Comparison of ENCODE assay signal across 26 cellular contexts in the genomic region with DNA sequence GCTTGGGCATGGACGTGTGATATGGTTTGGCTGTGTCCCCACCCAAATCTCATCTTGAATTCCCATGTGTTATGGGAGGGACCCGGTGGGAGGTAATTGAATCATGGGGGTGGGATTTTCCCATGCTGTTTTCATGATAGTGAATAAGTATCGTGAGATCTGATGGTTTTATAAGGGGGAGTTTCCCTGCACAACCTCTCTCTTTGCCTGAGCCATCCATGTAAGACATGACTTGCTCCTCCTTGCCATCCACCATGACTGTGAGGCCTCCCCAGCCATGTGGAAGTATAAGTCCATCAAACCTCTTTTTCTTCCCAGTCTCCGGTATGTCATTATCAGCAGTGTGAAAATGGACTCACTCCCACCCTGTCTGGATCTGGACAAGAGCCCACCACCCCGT.
"Had no signal": no experiment of that assay in that cellular context is flagged by ENCODE, and none has a peak within 500 bp of the region (broad histone marks: within the 10 kb centered on the region; RNA-seq: fewer than 3 reads in every experiment).

No MANE protein-coding gene starts in this region.

- ATAC-seq: left ventricle myocardium superior; lower lobe of right lung; natural killer cell; pancreas; sciatic nerve; stimulated activated effector memory CD8-positive, alpha-beta T cell treated with anti-CD3 and anti-CD28 coated beads, Interleukin-12 subunit alpha, Interleukin-12 subunit beta, amount 100 ng/mL, for 72 hours had no signal

- H3K27me3 ChIP-seq: thyroid gland, vagina had no signal

- H3K27ac Mint-ChIP-seq: dendritic cell treated with granulocyte-macrophage colony-stimulating factor and Interleukin-4, amounts not matched to agents 40 ng/mL and 50 ng/mL, for 4 days; immature natural killer cell; natural killer cell; stimulated activated effector memory CD8-positive, alpha-beta T cell treated with anti-CD3 and anti-CD28 coated beads, Interleukin-12 subunit alpha, Interleukin-12 subunit beta, amount 100 ng/mL, for 72 hours had no signal

- H3K27ac ChIP-seq: esophagus squamous epithelium, lower lobe of right lung, neutrophil, pancreas, stomach, thyroid gland, vagina had no signal

- H3K9me3 Mint-ChIP-seq: immature natural killer cell, natural killer cell had no signal

- FAIRE-seq: colon, endometrium, keratinocyte, pancreas had no signal

- DNase-seq: effector CD8-positive, alpha-beta T cell; erythroblast; esophagus squamous epithelium; foreskin melanocyte; glutamatergic neuron; hypothalamus; immature natural killer cell; left ventricle myocardium superior; lower lobe of right lung; natural killer cell; retina; stimulated activated CD4-positive, alpha-beta T cell treated with anti-CD3 and anti-CD28 coated beads, Interleukin-2, amount 100 ng/mL, for 24 hours; stimulated activated CD4-positive, alpha-beta T cell treated with anti-CD3 and anti-CD28 coated beads, Interleukin-4, amount 100 ng/mL, for 24 hours; stimulated activated naive CD4-positive, alpha-beta T cell treated with Interleukin-2 at 50 U/mL for 16 hours; stomach; thyroid gland; trophoblast cell had no signal

- H3K9me3 ChIP-seq: lower lobe of right lung, neutrophil, pancreas, stomach, thyroid gland, vagina had no signal

- H3K4me1 ChIP-seq: pancreas, thyroid gland, vagina had no signal

- H3K4me1 Mint-ChIP-seq: natural killer cell; stimulated activated effector memory CD8-positive, alpha-beta T cell treated with anti-CD3 and anti-CD28 coated beads, Interleukin-12 subunit alpha, Interleukin-12 subunit beta, amount 100 ng/mL, for 72 hours had no signal

- H3K36me3 ChIP-seq: esophagus squamous epithelium, lower lobe of right lung, neutrophil, pancreas, stomach, thyroid gland, vagina had no signal

- H3K4me3 ChIP-seq: esophagus squamous epithelium, lower lobe of right lung, pancreas, stomach, thyroid gland, vagina had no signal

- H3K4me3 Mint-ChIP-seq: dendritic cell treated with granulocyte-macrophage colony-stimulating factor and Interleukin-4, amounts not matched to agents 40 ng/mL and 50 ng/mL, for 4 days; immature natural killer cell; natural killer cell; stimulated activated effector memory CD8-positive, alpha-beta T cell treated with anti-CD3 and anti-CD28 coated beads, Interleukin-12 subunit alpha, Interleukin-12 subunit beta, amount 100 ng/mL, for 72 hours had no signal

- H3K36me3 Mint-ChIP-seq: natural killer cell; stimulated activated effector memory CD8-positive, alpha-beta T cell treated with anti-CD3 and anti-CD28 coated beads, Interleukin-12 subunit alpha, Interleukin-12 subunit beta, amount 100 ng/mL, for 72 hours had no signal
